Comparison of ENCODE assay signal across 8 cellular contexts in genomic region chr1:203607169-203607873, GRCh38.
A peak's percentile ranks its signal among the peaks of the same experiment; 100 is the strongest.
DNase-seq lines count a peak whose midpoint lies in the region; ATAC-seq and TF ChIP-seq lines count a peak whose summit lies in the region.

No MANE protein-coding gene starts in this region.

- no peak for TF ChIP-seq POLR2A in erythroblast (IDR thresholded peaks at IDR 0.05; ENCODE audit: low read length)

- ATAC-seq in GM21717 (IDR thresholded peaks at IDR 0.05; ENCODE audit: unreplicated experiment) (no peak), GM18502 (IDR thresholded peaks at IDR 0.05; ENCODE audit: poor library complexity, unreplicated experiment) (no peak)

- DNase-seq in AML-193 (lab: John Stamatoyannopoulos, UW), result peak; percentile 22 to 45
- peak; percentile 89 for DNase-seq in MV-4-11 (lab: John Stamatoyannopoulos, UW)
- DNase-seq in activated CD4-positive, alpha-beta T cell treated with anti-CD3 and anti-CD28 coated beads, Interleukin-2, amount 50 U/mL, for 48 hours, result peak; percentile 57 to 69
- peak; percentile 38 to 40 for DNase-seq in erythroblast (lab: John Stamatoyannopoulos, UW)
- DNase-seq in smooth muscle cell of the brain vasculature (ENCODE audit: low read depth, low spot score), result peak; percentile 64
- no peak for DNase-seq in 8988T
